20 cellular contexts compared by ENCODE assay signal in genomic region chr3:45191924-45192417, GRCh38. TPM values are rescaled to one million over a fixed set of nuclear protein-coding genes. Genes with fewer than 3 reads are reported as not detected.
DNase-seq lines count a peak whose midpoint lies in the region; ATAC-seq and TF ChIP-seq lines count a peak whose summit lies in the region.
"Had no signal": no experiment of that assay in that cellular context is flagged by ENCODE, and none has a peak within 500 bp of the region (broad histone marks: within the 10 kb centered on the region; RNA-seq: fewer than 3 reads in every experiment).

No MANE protein-coding gene starts in this region.

- no peak overlapping the region for H3K27ac ChIP-seq in neural progenitor cell
- H3K27ac ChIP-seq: 22Rv1, BLaER1, HL-60, Peyer's patch had no signal

- no peaks in the 10 kb centered on the region for H3K36me3 Mint-ChIP-seq in neural progenitor cell

- ATAC-seq in left colon (peak; percentile 74), GM19351 (IDR thresholded peaks at IDR 0.05; ENCODE audit: unreplicated experiment) (no peak), GM18870 (IDR thresholded peaks at IDR 0.05; ENCODE audit: unreplicated experiment) (no peak)

- intact Hi-C loops in left colon (cut with DNase I, micrococcal nuclease), result no loop called here

- H3K4me1 ChIP-seq in neural progenitor cell, result peaks cover 11% of the 10 kb centered on the region
- H3K4me1 ChIP-seq: BLaER1, Peyer's patch had no signal

- no peaks in the 10 kb centered on the region for H3K27me3 ChIP-seq in neural progenitor cell
- H3K27me3 ChIP-seq: BLaER1, Peyer's patch had no signal

- no peak overlapping the region for H2AFZ ChIP-seq in neural progenitor cell (replicated peaks)

- peak overlapping the region; percentile 44 for H3K4me2 ChIP-seq in neural progenitor cell
- H3K4me2 ChIP-seq: BLaER1 had no signal

- H3K4me1 Mint-ChIP-seq in neural progenitor cell, result peaks cover 24% of the 10 kb centered on the region

- no peaks in the 10 kb centered on the region for H3K9me3 ChIP-seq in neural progenitor cell (ENCODE audit: low read depth)
- H3K9me3 ChIP-seq: BLaER1, Peyer's patch had no signal

- no peak overlapping the region for H3K4me3 Mint-ChIP-seq in neural progenitor cell

- peak overlapping the region; percentile 33 for H3K27ac Mint-ChIP-seq in neural progenitor cell

- peaks cover 10% of the 10 kb centered on the region for H3F3A ChIP-seq in neural progenitor cell (ENCODE audit: low read depth)

- H3K9ac ChIP-seq in neural progenitor cell, result no peak overlapping the region
- H3K9ac ChIP-seq: BLaER1 had no signal

- TF ChIP-seq CTCF in neural progenitor cell (IDR thresholded peaks at IDR 0.05), result no peak

- H3K79me2 ChIP-seq in neural progenitor cell (ENCODE audit: low read depth), result no peaks in the 10 kb centered on the region

- H4K20me1 ChIP-seq in neural progenitor cell (ENCODE audit: low read depth), result no peaks in the 10 kb centered on the region
- H4K20me1 ChIP-seq: BLaER1 had no signal

- peak; percentile 9 for DNase-seq in NK-92 treated with Interleukin-12 subunit alpha and Interleukin-12 subunit beta, amount 100 ng/mL, for 24 hours (lab: John Stamatoyannopoulos, UW)
- DNase-seq in NK-92 (lab: John Stamatoyannopoulos, UW; ENCODE audit: unreplicated experiment) (no peak), left colon (no peak), neural progenitor cell (ENCODE audit: low spot score) (peak; percentile 65), OCI-M2 (lab: John Stamatoyannopoulos, UW; ENCODE audit: unreplicated experiment) (no peak)
- DNase-seq in activated naive CD4-positive, alpha-beta T cell treated with anti-CD3 and anti-CD28 coated beads, Interleukin-2, amount 50 U/mL, for 16 hours, result no peak
- DNase-seq: EL, GOT3, KG1, NCI-H1092, NCI-H1694, NCI-H345, NCI-H526 treated with DMSO at 0.1 percent for 48 hours, Peyer's patch, SHP77 treated with DMSO at 0.1 percent for 48 hours had no signal

- peaks cover 5% of the 10 kb centered on the region for H3K9me3 Mint-ChIP-seq in neural progenitor cell

- H3K27me3 Mint-ChIP-seq in neural progenitor cell (ENCODE audit: insufficient read depth, low read depth), result peaks cover 16% of the 10 kb centered on the region

- H3K36me3 ChIP-seq in neural progenitor cell, result no peaks in the 10 kb centered on the region
- H3K36me3 ChIP-seq: BLaER1, Peyer's patch had no signal

- H3K4me3 ChIP-seq in neural progenitor cell, result no peak overlapping the region
- H3K4me3 ChIP-seq: BLaER1, Peyer's patch had no signal

RNA-seq across cellular contexts. Expression of gene TMEM158, which starts 34.1 kb away (rescaled TPM):
- 10 to 100 TPM in 1 of 2 donors, 1 to 10 TPM in 1; 2.2 to 10.0 TPM for total RNA-seq in left colon
- total RNA-seq in neural progenitor cell (ENCODE audit: low replicate concordance), result 2.7 and 5.5 TPM in 2 replicates

RNA-seq across cellular contexts. Expression of gene CDCP1, which starts 45.8 kb away (rescaled TPM):
- total RNA-seq in left colon (10 to 100 TPM; 89.3 to 97.0 TPM), neural progenitor cell (ENCODE audit: low replicate concordance) (0.12 and 0.24 TPM in 2 replicates)

Comparison
In these comparisons a context has a peak if more than half of its experiments do, and no peak if none do; other contexts are left out.
1. DNase-seq: peak in NK-92 treated with Interleukin-12 subunit alpha and Interleukin-12 subunit beta, amount 100 ng/mL, for 24 hours (single experiment) and neural progenitor cell (single experiment); none in NK-92 (single experiment), left colon (0 of 2), activated naive CD4-positive, alpha-beta T cell treated with anti-CD3 and anti-CD28 coated beads, Interleukin-2, amount 50 U/mL, for 16 hours (single experiment) and OCI-M2 (single experiment).
2. RNA of gene CDCP1, which starts 45.8 kb away (total RNA-seq): 89.3 to 97.0 TPM in left colon; 0.12 to 0.24 TPM in neural progenitor cell; every median in the first group is over 10 times any median in the second.